ENCODE assay signal across 13 cellular contexts in genomic region chr2:237742191-237742590, GRCh38. TPM values are rescaled to one million over a fixed set of nuclear protein-coding genes. Genes with fewer than 3 reads are reported as not detected.
DNase-seq lines count a peak whose midpoint lies in the region; ATAC-seq and TF ChIP-seq lines count a peak whose summit lies in the region.
"Had no signal": no experiment of that assay in that cellular context is flagged by ENCODE, and none has a peak within 500 bp of the region (broad histone marks: within the 10 kb centered on the region; RNA-seq: fewer than 3 reads in every experiment).

No MANE protein-coding gene starts in this region.

- no peaks in the 10 kb centered on the region for H3K27me3 ChIP-seq in HCT116 (ENCODE audit: insufficient read depth, low read length)
- H3K27me3 ChIP-seq in neutrophil = no peaks in the 10 kb centered on the region

- H2AFZ ChIP-seq in HCT116 (ENCODE audit: low read depth, low read length, poor library complexity, severe bottlenecking) = no peak overlapping the region

- H3K79me2 ChIP-seq in HCT116 (ENCODE audit: insufficient read depth, low read length) = peaks cover 76% of the 10 kb centered on the region

- H3K4me1 Mint-ChIP-seq in central memory CD8-positive, alpha-beta T cell = peaks cover 61% of the 10 kb centered on the region

- no TSS peak for BruUV-seq in HCT116 (replicated peaks; lab: Mats Ljungman, UMichigan)

- no peak overlapping the region for H3K4me3 Mint-ChIP-seq in central memory CD8-positive, alpha-beta T cell

- H3K9me3 Mint-ChIP-seq in central memory CD8-positive, alpha-beta T cell = no peaks in the 10 kb centered on the region

- ATAC-seq in HCT116 (no peak), HG03442 (IDR thresholded peaks at IDR 0.05; ENCODE audit: unreplicated experiment) (no peak)
- ATAC-seq in central memory CD8-positive, alpha-beta T cell (replicated peaks; ENCODE audit: extremely low read depth, poor library complexity, severe bottlenecking) = no peak

- 0 out of 4 replicates have a peak, but pooled peaks cover 0 to 2% of the 10 kb centered on the region in 2 experiments for H3K36me3 ChIP-seq in HCT116 (ENCODE audit: control insufficient read depth in 1 of 2, insufficient read depth in 2 of 2, low read length in 2 of 2)
- H3K36me3 ChIP-seq in neutrophil = peaks cover 53% of the 10 kb centered on the region

- peaks cover 12% of the 10 kb centered on the region for H4K20me1 ChIP-seq in HCT116 (ENCODE audit: insufficient read depth)

- TF ChIP-seq RAD21 in HCT116 (IDR thresholded peaks at IDR 0.05; ENCODE audit: low read depth) = no peak

- no peak for TF ChIP-seq POLR2A in HCT116 (IDR thresholded peaks at IDR 0.05; ENCODE audit: borderline replicate concordance, extremely low read depth, insufficient read depth, insufficient read length)

- CTCF ChIA-PET in HCT116 (lab: Charles Lee) = interaction anchor here (7.9 kb wide), 1 partner anchor 69 kb away, joined by 70 read pairs; no protein-coding TSS in a partner anchor

- POLR2A ChIA-PET in HCT116 (lab: Charles Lee) = no interaction called here

- TF ChIP-seq CTCF in HCT116 (IDR thresholded peaks at IDR 0.05 in 2 of 3, conservative IDR thresholded peaks at IDR 0.05 in 1 of 3; ENCODE audit: borderline replicate concordance in 1 of 3, insufficient read depth in 1 of 3, low read depth in 2 of 3, low read length in 2 of 3) = no peak
- no peak for TF ChIP-seq CTCF in neutrophil (IDR thresholded peaks at IDR 0.05)

- H3K4me1 ChIP-seq in HCT116 (ENCODE audit: control insufficient read depth in 1 of 2, insufficient read depth in 2 of 2, low read length in 2 of 2) (peaks cover 3 to 19% of the 10 kb centered on the region in 2 experiments; a peak in 2 of 4 replicates), neutrophil (ENCODE audit: control insufficient read depth in 1 of 2, insufficient read depth in 1 of 2, low read depth in 1 of 2, low read length in 1 of 2) (peaks cover 23 to 40% of the 10 kb centered on the region in 2 experiments)

- no peaks in the 10 kb centered on the region for H3K9me2 ChIP-seq in HCT116 (ENCODE audit: insufficient read depth)

- H3K4me2 ChIP-seq in HCT116 (ENCODE audit: low read length) = no peak overlapping the region

- H3K4me3 ChIP-seq in HCT116 (replicated peaks in 1 of 2; ENCODE audit: low read depth in 1 of 2, low read length in 2 of 2) (no peak overlapping the region), neutrophil (ENCODE audit: low read depth in 1 of 2, low read length in 1 of 2) (no peak overlapping the region)

- DNase-seq in CD1c-positive myeloid dendritic cell (ENCODE audit: extremely low spot score) (peak; percentile 51), HCT116 (ENCODE audit: low read depth, low spot score) (no peak), mesenteric fat pad (ENCODE audit: low spot score) (no peak), DMS 273 treated with DMSO at 0.1 percent for 48 hours (lab: John Stamatoyannopoulos, UW) (no peak), MV-4-11 (lab: John Stamatoyannopoulos, UW) (no peak)
- no peak for DNase-seq in central memory CD8-positive, alpha-beta T cell (ENCODE audit: low spot score in 2 of 2)
- DNase-seq: amniotic stem cell; dermis blood vessel endothelial cell; KBM-7; NCI-H1436; stimulated activated CD4-positive, alpha-beta T cell treated with anti-CD3 and anti-CD28 coated beads, Interleukin-1b, Interleukin-23, amount 100 ng/mL, for 48 hours had no signal

- RAD21 ChIA-PET in HCT116 (lab: Charles Lee; ENCODE audit: low non-redundant PET in 1 of 2, low total read pairs in 2 of 2, uncharacterized antibody in 2 of 2, unreplicated experiment in 2 of 2) = no interaction called here

- H3K9me3 ChIP-seq in HCT116 (ENCODE audit: control insufficient read depth in 1 of 2, insufficient read depth in 1 of 2, low read depth in 1 of 2, low read length in 2 of 2) (no peaks in the 10 kb centered on the region), neutrophil (no peaks in the 10 kb centered on the region)

- H3K27ac Mint-ChIP-seq in central memory CD8-positive, alpha-beta T cell (ENCODE audit: low read depth) = peak overlapping the region; percentile 86

- H3K9ac ChIP-seq in HCT116 (ENCODE audit: low read length) = no peak overlapping the region

- intact Hi-C loops in HCT116 (cut with micrococcal nuclease) = loop anchor here (10.0 kb wide), 1 partner anchor 227 kb away; no protein-coding TSS in a partner anchor

- H3K27me3 Mint-ChIP-seq in central memory CD8-positive, alpha-beta T cell = no peaks in the 10 kb centered on the region

- peaks cover 16% of the 10 kb centered on the region for H3K36me3 Mint-ChIP-seq in central memory CD8-positive, alpha-beta T cell (ENCODE audit: insufficient read depth)

- no peak overlapping the region for H3K27ac ChIP-seq in HCT116 (ENCODE audit: low read depth, low read length)
- peak overlapping the region; percentile 63 for H3K27ac ChIP-seq in neutrophil

TF ChIP-seq in HCT116, 20 proteins besides CTCF, POLR2A, EP300 and RAD21:
- 0 out of 2 replicates have a peak, but pooled peaks have one; percentile 15 for TF ChIP-seq POLR2AphosphoS5 (IDR thresholded peaks at IDR 0.05; ENCODE audit: low read depth, low read length)
- no peak for TF ChIP-seq CBX3 (IDR thresholded peaks at IDR 0.05; ENCODE audit: low read depth)

RNA-seq across cellular contexts. Expression of gene RBM44, which starts 56.4 kb away (rescaled TPM):
- 0.54 TPM for total RNA-seq in HCT116 (2021; ENCODE audit: unreplicated experiment)
- polyA plus RNA-seq in HCT116 (2012) = 0.09 and 0.17 TPM in 2 replicates
- 1.3 TPM for total RNA-seq in mesenteric fat pad
